In genomic region chr5:470961-471749, GRCh38 we compare ENCODE assay signal across 9 cellular contexts. TPM values are rescaled to one million over a fixed set of nuclear protein-coding genes. Genes with fewer than 3 reads are reported as not detected.
DNase-seq lines count a peak whose midpoint lies in the region; ATAC-seq and TF ChIP-seq lines count a peak whose summit lies in the region.
"Had no signal": no experiment of that assay in that cellular context is flagged by ENCODE, and none has a peak within 500 bp of the region (broad histone marks: within the 10 kb centered on the region; RNA-seq: fewer than 3 reads in every experiment).

No MANE protein-coding gene starts in this region.

- H3K27ac Mint-ChIP-seq in activated CD8-positive, alpha-beta T cell treated with anti-CD3 and anti-CD28 coated beads, Interleukin-2, amount 10 ng/mL, durations not matched to agents 7 days and 5 days: peak overlapping the region; percentile 75

- H3K27me3 ChIP-seq in right atrium auricular region (peaks cover 0 to 5% of the 10 kb centered on the region in 2 donors), right lobe of liver (no peaks in the 10 kb centered on the region), upper lobe of right lung (peaks cover 5% of the 10 kb centered on the region)

- CTCF ChIA-PET in activated CD8-positive, alpha-beta T cell treated with anti-CD3 and anti-CD28 coated beads, Interleukin-2, amount 10 ng/mL, durations not matched to agents 7 days and 5 days (lab: Charles Lee): interaction anchor here (1.0 to 4.2 kb wide), 2 partner anchors 25 to 148 kb away, joined by 3 to 29 read pairs; no protein-coding TSS in a partner anchor

- H3K36me3 ChIP-seq in right atrium auricular region (peaks cover 9% of the 10 kb centered on the region), right lobe of liver (peaks cover 0 to 3% (median 0%) of the 10 kb centered on the region in 4 donors), upper lobe of right lung (peaks cover 9% of the 10 kb centered on the region)

- H3K27ac ChIP-seq in right atrium auricular region (no peak overlapping the region), right lobe of liver (no peak overlapping the region), upper lobe of right lung (no peak overlapping the region)

- intact Hi-C loops in Right ventricle myocardium inferior (cut with DNase I) (loop anchor here (5.0 kb wide), 2 partner anchors 254 to 421 kb away; partner anchors contain the start of genes BRD9, CCDC127, SDHA and TRIP13), right lobe of liver (cut with DNase I) (no loop called here), upper lobe of right lung (cut with DNase I) (no loop called here)

- TF ChIP-seq CTCF in right atrium auricular region (IDR thresholded peaks at IDR 0.05) (no peak), right lobe of liver (IDR thresholded peaks at IDR 0.05) (no peak), upper lobe of right lung (IDR thresholded peaks at IDR 0.05) (no peak)

- H3K9me3 ChIP-seq in right atrium auricular region: no peaks in the 10 kb centered on the region
- no peaks in the 10 kb centered on the region for H3K9me3 ChIP-seq in right lobe of liver
- H3K9me3 ChIP-seq in upper lobe of right lung: no peaks in the 10 kb centered on the region
- H3K9me3 ChIP-seq: tibial artery had no signal

- ATAC-seq in Right ventricle myocardium inferior (no peak), right lobe of liver (no peak), upper lobe of right lung (no peak), GM18907 (IDR thresholded peaks at IDR 0.05; ENCODE audit: unreplicated experiment) (no peak)
- no peak for ATAC-seq in activated CD8-positive, alpha-beta T cell treated with anti-CD3 and anti-CD28 coated beads, Interleukin-2, amount 10 ng/mL, durations not matched to agents 7 days and 5 days

- H3K4me1 Mint-ChIP-seq in activated CD8-positive, alpha-beta T cell treated with anti-CD3 and anti-CD28 coated beads, Interleukin-2, amount 10 ng/mL, durations not matched to agents 7 days and 5 days (ENCODE audit: low read depth): peaks cover 20% of the 10 kb centered on the region

- POLR2A ChIA-PET in activated CD8-positive, alpha-beta T cell treated with anti-CD3 and anti-CD28 coated beads, Interleukin-2, amount 10 ng/mL, durations not matched to agents 7 days and 5 days (lab: Charles Lee): interaction anchor here (1.0 to 1.4 kb wide), 3 partner anchors 13 to 25 kb away, joined by 3 to 5 read pairs (median 5); no protein-coding TSS in a partner anchor

- TF ChIP-seq POLR2A in right lobe of liver (IDR thresholded peaks at IDR 0.05): no peak

- peaks cover 5% of the 10 kb centered on the region for H3K27me3 Mint-ChIP-seq in activated CD8-positive, alpha-beta T cell treated with anti-CD3 and anti-CD28 coated beads, Interleukin-2, amount 10 ng/mL, durations not matched to agents 7 days and 5 days (ENCODE audit: low read depth)

- H3K4me3 ChIP-seq in right atrium auricular region: no peak overlapping the region
- H3K4me3 ChIP-seq in right lobe of liver: no peak overlapping the region
- no peak overlapping the region for H3K4me3 ChIP-seq in upper lobe of right lung

- H3K9me3 Mint-ChIP-seq in activated CD8-positive, alpha-beta T cell treated with anti-CD3 and anti-CD28 coated beads, Interleukin-2, amount 10 ng/mL, durations not matched to agents 7 days and 5 days (ENCODE audit: insufficient read depth): no peaks in the 10 kb centered on the region

- H3K4me3 Mint-ChIP-seq in activated CD8-positive, alpha-beta T cell treated with anti-CD3 and anti-CD28 coated beads, Interleukin-2, amount 10 ng/mL, durations not matched to agents 7 days and 5 days: peak overlapping the region; percentile 71

- DNase-seq in Right ventricle myocardium inferior (ENCODE audit: missing footprints) (peak; percentile 57), right atrium auricular region (ENCODE audit: low spot score) (no peak), right lobe of liver (peak in 2 of 3 donors; percentile 20 to 38), upper lobe of right lung (peak; percentile 67), inferior parietal cortex (ENCODE audit: extremely low spot score) (no peak), SW 1271 (lab: John Stamatoyannopoulos, UW) (no peak)
- no peak for DNase-seq in activated CD8-positive, alpha-beta T cell treated with anti-CD3 and anti-CD28 coated beads, Interleukin-2, amount 10 ng/mL, durations not matched to agents 7 days and 5 days

- H3K36me3 Mint-ChIP-seq in activated CD8-positive, alpha-beta T cell treated with anti-CD3 and anti-CD28 coated beads, Interleukin-2, amount 10 ng/mL, durations not matched to agents 7 days and 5 days (ENCODE audit: low read depth): peaks cover 21% of the 10 kb centered on the region

- H3K4me1 ChIP-seq in right atrium auricular region: peaks cover 0 to 25% of the 10 kb centered on the region in 2 donors
- H3K4me1 ChIP-seq in right lobe of liver: peaks cover 0 to 17% (median 2%) of the 10 kb centered on the region in 4 donors
- peaks cover 18% of the 10 kb centered on the region for H3K4me1 ChIP-seq in upper lobe of right lung

- WGBS in right lobe of liver (ENCODE audit: insufficient coverage, low coverage, low lambda C conversion rate, missing lambda C conversion rate): 93% methylated on average over 6 of the region's 31 CpGs

RNA-seq across cellular contexts. Expression of gene EXOC3, which starts 28.2 kb away (rescaled TPM):
- total RNA-seq in Right ventricle myocardium inferior (47.3 TPM), right atrium auricular region (10 to 100 TPM; 34.7 to 40.7 TPM), right lobe of liver (10 to 100 TPM; 14.6 to 24.3 (median 20.0) TPM), upper lobe of right lung (59.5 TPM)
- total RNA-seq in activated CD8-positive, alpha-beta T cell treated with anti-CD3 and anti-CD28 coated beads, Interleukin-2, amount 10 ng/mL, durations not matched to agents 7 days and 5 days: 10 to 100 TPM; 62.2 to 62.3 TPM

RNA-seq across cellular contexts. Expression of gene SLC9A3, which starts 53.1 kb away (rescaled TPM):
- total RNA-seq in Right ventricle myocardium inferior (1.1 TPM), right atrium auricular region (1 to 10 TPM; 1.8 to 2.3 TPM), right lobe of liver (1 to 10 TPM in 2 of 6 experiments, under 1 TPM in 4; 0.32 to 1.8 (median 0.46) TPM), upper lobe of right lung (1.0 TPM)
- total RNA-seq in activated CD8-positive, alpha-beta T cell treated with anti-CD3 and anti-CD28 coated beads, Interleukin-2, amount 10 ng/mL, durations not matched to agents 7 days and 5 days: 1 to 10 TPM; 1.6 to 1.9 TPM

Comparison
In these comparisons a context has a peak if more than half of its experiments do, and no peak if none do; other contexts are left out.
1. DNase-seq: peak in Right ventricle myocardium inferior (single experiment), right lobe of liver (2 of 3) and upper lobe of right lung (single experiment); none in right atrium auricular region (single experiment), activated CD8-positive, alpha-beta T cell treated with anti-CD3 and anti-CD28 coated beads, Interleukin-2, amount 10 ng/mL, durations not matched to agents 7 days and 5 days (single experiment), inferior parietal cortex (single experiment) and SW 1271 (0 of 2).